In genomic region chr3:46417841-46418611, GRCh38 we compare ENCODE assay signal across 28 cellular contexts. TPM values are rescaled to one million over a fixed set of nuclear protein-coding genes. Genes with fewer than 3 reads are reported as not detected.
DNase-seq lines count a peak whose midpoint lies in the region; ATAC-seq, FAIRE-seq and TF ChIP-seq lines count a peak whose summit lies in the region.
"Had no signal": no experiment of that assay in that cellular context is flagged by ENCODE, and none has a peak within 500 bp of the region (broad histone marks: within the 10 kb centered on the region; RNA-seq: fewer than 3 reads in every experiment).

No MANE protein-coding gene starts in this region.

- H3K4me1 ChIP-seq in GM23338 (ENCODE audit: insufficient read depth), result no peaks in the 10 kb centered on the region
- H3K4me1 ChIP-seq in IMR-90 (ENCODE audit: control insufficient read depth, insufficient read depth, low read length), result no peaks in the 10 kb centered on the region
- peaks cover 6 to 22% of the 10 kb centered on the region in 2 experiments; a peak in 4 of 5 replicates for H3K4me1 ChIP-seq in K562 (replicated peaks in 1 of 2; ENCODE audit: control insufficient read depth in 2 of 2, insufficient read depth in 2 of 2, low read length in 2 of 2)
- H3K4me1 ChIP-seq: BE2C, HAP-1 had no signal

- H3K27ac Mint-ChIP-seq in GM23338 (no peak overlapping the region), MCF 10A (ENCODE audit: low read depth, unreplicated experiment) (no peak overlapping the region)
- H3K27ac Mint-ChIP-seq: IgD-negative memory B cell had no signal

- WGBS in IMR-90 (ENCODE audit: extremely low coverage in 2 of 2, insufficient read length in 1 of 2), 2 experiments, result 91% methylated on average over 4 of the region's 9 CpGs; no CpG with 5 or more reads in 1 of the 2 experiments
- WGBS in K562 (ENCODE audit: insufficient coverage, low coverage, missing lambda C conversion rate), result 50% methylated on average over 9 of the region's 9 CpGs

- TF ChIP-seq CTCF in GM23338 (conservative IDR thresholded peaks at IDR 0.05; ENCODE audit: low read depth in 2 of 2) (no peak), IMR-90 (conservative IDR thresholded peaks at IDR 0.05; ENCODE audit: low read depth, low read length) (no peak), K562 (IDR thresholded peaks at IDR 0.05 in 2 of 3, conservative IDR thresholded peaks at IDR 0.05 in 1 of 3; ENCODE audit: insufficient read depth in 2 of 3, low read depth in 1 of 3, low read length in 3 of 3) (no peak), MCF 10A (IDR thresholded peaks at IDR 0.05; ENCODE audit: unreplicated experiment) (no peak)

- peaks cover 17% of the 10 kb centered on the region; the same call in 2 of the 3 replicates for H3K4me1 Mint-ChIP-seq in GM23338
- peaks cover 8% of the 10 kb centered on the region for H3K4me1 Mint-ChIP-seq in MCF 10A (ENCODE audit: insufficient read depth, unreplicated experiment)
- H3K4me1 Mint-ChIP-seq: IgD-negative memory B cell had no signal

- H3K27me3 ChIP-seq in GM23338 (ENCODE audit: insufficient read depth), result no peaks in the 10 kb centered on the region
- H3K27me3 ChIP-seq in IMR-90 (ENCODE audit: control insufficient read depth, insufficient read depth, low read length), result peaks cover 8% of the 10 kb centered on the region
- H3K27me3 ChIP-seq in K562 (ENCODE audit: control insufficient read depth in 2 of 2, insufficient read depth in 2 of 2, low read length in 2 of 2), result no peaks in the 10 kb centered on the region
- H3K27me3 ChIP-seq: BE2C, MG63, Peyer's patch, SJSA1 had no signal

- no peak overlapping the region for H2BK15ac ChIP-seq in IMR-90 (ENCODE audit: low read depth, low read length)

- H3K4me3 Mint-ChIP-seq in GM23338 (no peak overlapping the region), MCF 10A (ENCODE audit: unreplicated experiment) (no peak overlapping the region)
- H3K4me3 Mint-ChIP-seq: IgD-negative memory B cell had no signal

- no peak overlapping the region for H3K56ac ChIP-seq in IMR-90 (ENCODE audit: extremely low read depth, insufficient read depth, low read length)

- no peak for TF ChIP-seq EP300 in K562 (IDR thresholded peaks at IDR 0.05; ENCODE audit: low read length)

- H3K4ac ChIP-seq in IMR-90 (ENCODE audit: low read depth, low read length), result no peak overlapping the region

- BruUV-seq in IMR-90 (replicated peaks; lab: Mats Ljungman, UMichigan) (no TSS peak), K562 (replicated peaks; lab: Mats Ljungman, UMichigan) (no TSS peak), MCF 10A (replicated peaks; lab: Mats Ljungman, UMichigan) (no TSS peak)

- H3K9me1 ChIP-seq in IMR-90 (ENCODE audit: insufficient read depth, low read length), result no peaks in the 10 kb centered on the region; the same call in 1 of the 2 replicates
- H3K9me1 ChIP-seq in K562 (ENCODE audit: control insufficient read depth, insufficient read depth, low read length), result no peaks in the 10 kb centered on the region

- no peaks in the 10 kb centered on the region for H3K9me3 ChIP-seq in IMR-90 (ENCODE audit: control insufficient read depth, insufficient read depth, low read length)
- H3K9me3 ChIP-seq in K562 (replicated peaks; ENCODE audit: control insufficient read depth, insufficient read depth, low read depth, low read length), result no peaks in the 10 kb centered on the region; the same call in 1 of the 2 replicates
- H3K9me3 ChIP-seq: BE2C, HAP-1, MG63, Peyer's patch, SJSA1 had no signal

- no peaks in the 10 kb centered on the region for H3K36me3 Mint-ChIP-seq in GM23338 (ENCODE audit: low read depth)
- H3K36me3 Mint-ChIP-seq in MCF 10A (ENCODE audit: insufficient read depth, unreplicated experiment), result no peaks in the 10 kb centered on the region
- H3K36me3 Mint-ChIP-seq: IgD-negative memory B cell had no signal

- no peaks in the 10 kb centered on the region for H3K79me2 ChIP-seq in GM23338 (replicated peaks; ENCODE audit: insufficient read depth)
- no peaks in the 10 kb centered on the region for H3K79me2 ChIP-seq in K562 (ENCODE audit: control insufficient read depth, insufficient read depth, low read length)

- ATAC-seq in GM23338, result peak; percentile 82
- ATAC-seq in IMR-90 (ENCODE audit: low read depth), result no peak
- no peak for ATAC-seq in K562
- ATAC-seq in HG03520 (IDR thresholded peaks at IDR 0.05; ENCODE audit: unreplicated experiment), result no peak
- no peak for ATAC-seq in HG02610 (IDR thresholded peaks at IDR 0.05; ENCODE audit: unreplicated experiment)

- no peak overlapping the region for H4K5ac ChIP-seq in IMR-90 (ENCODE audit: low read depth, low read length)

- no peaks in the 10 kb centered on the region for H3K9me2 ChIP-seq in GM23338 (ENCODE audit: insufficient read depth)

- no peak overlapping the region for H2BK20ac ChIP-seq in IMR-90 (ENCODE audit: low read depth, low read length)

- no peak overlapping the region for H4K91ac ChIP-seq in IMR-90 (ENCODE audit: insufficient read depth, low read depth, low read length)

- H2AK9ac ChIP-seq in IMR-90 (replicated peaks; ENCODE audit: low read depth, low read length, poor library complexity), result no peak overlapping the region

- in situ Hi-C loops in IMR-90 (cut with MboI; ENCODE audit: low sequenced_read_pairs), result no loop called here
- in situ Hi-C loops in K562 (cut with MboI), result loop anchor here (25.0 kb wide), 1 partner anchor 1381 kb away; the partner anchor contains the start of gene CLEC3B

- no peak overlapping the region for H2BK5ac ChIP-seq in IMR-90 (ENCODE audit: low read depth, low read length, poor library complexity, severe bottlenecking)

- H3K9ac ChIP-seq in IMR-90 (ENCODE audit: low read depth, low read length), result no peak overlapping the region
- H3K9ac ChIP-seq in K562 (ENCODE audit: insufficient read depth in 1 of 2, low read depth in 2 of 2, low read length in 2 of 2), result no peak overlapping the region

- H2AFZ ChIP-seq in GM23338 (no peak overlapping the region), IMR-90 (replicated peaks; ENCODE audit: low read length, poor library complexity) (no peak overlapping the region), K562 (ENCODE audit: low read depth, low read length) (no peak overlapping the region)

- CTCF ChIA-PET in IMR-90 (lab: Yijun Ruan, JAX), result interaction anchor here (0.8 kb wide), 1 partner anchor 10 kb away, joined by 3 read pairs; no protein-coding TSS in a partner anchor
- CTCF ChIA-PET in K562 (lab: Yijun Ruan, JAX; ENCODE audit: low intra/inter-chr PET ratio), result no interaction called here
- CTCF ChIA-PET in MCF 10A (lab: Yijun Ruan, JAX), result interaction anchor here (1.3 kb wide), 1 partner anchor 25 kb away, joined by 3 read pairs; no protein-coding TSS in a partner anchor

- H3K14ac ChIP-seq in IMR-90 (replicated peaks; ENCODE audit: low read depth, low read length), result no peak overlapping the region

- intact Hi-C loops in IMR-90 (cut with micrococcal nuclease) (no loop called here), K562 (cut with micrococcal nuclease) (no loop called here), MCF 10A (cut with micrococcal nuclease) (no loop called here)

- dilution Hi-C loops in IMR-90 (cut with HindIII; ENCODE audit: low sequenced_read_pairs, unreplicated experiment), result no loop called here

- H3K18ac ChIP-seq in IMR-90 (ENCODE audit: low read depth, low read length), result no peak overlapping the region

- H3K27me3 Mint-ChIP-seq in GM23338 (ENCODE audit: insufficient read depth, low read depth, poor library complexity) (no peaks in the 10 kb centered on the region), MCF 10A (ENCODE audit: insufficient read depth, unreplicated experiment) (no peaks in the 10 kb centered on the region)
- H3K27me3 Mint-ChIP-seq: IgD-negative memory B cell had no signal

- no peak overlapping the region for H3K4me2 ChIP-seq in GM23338
- no peak overlapping the region for H3K4me2 ChIP-seq in IMR-90 (ENCODE audit: low read depth, low read length)
- H3K4me2 ChIP-seq in K562 (ENCODE audit: insufficient read depth, low read length), result no peak overlapping the region

- no peak overlapping the region for H3K23ac ChIP-seq in IMR-90 (ENCODE audit: low read depth, low read length)

- H3K9me3 Mint-ChIP-seq in GM23338 (no peaks in the 10 kb centered on the region), MCF 10A (ENCODE audit: unreplicated experiment) (no peaks in the 10 kb centered on the region)
- H3K9me3 Mint-ChIP-seq: IgD-negative memory B cell had no signal

- H3K36me3 ChIP-seq in GM23338 (ENCODE audit: insufficient read depth) (no peaks in the 10 kb centered on the region), IMR-90 (ENCODE audit: control insufficient read depth, insufficient read depth, low read length) (no peaks in the 10 kb centered on the region), K562 (ENCODE audit: control insufficient read depth, insufficient read depth, low read length) (no peaks in the 10 kb centered on the region)
- H3K36me3 ChIP-seq: BE2C, HAP-1, MG63, Peyer's patch, SJSA1 had no signal

- H4K20me1 ChIP-seq in GM23338 (replicated peaks; ENCODE audit: insufficient read depth), result no peaks in the 10 kb centered on the region
- no peaks in the 10 kb centered on the region for H4K20me1 ChIP-seq in IMR-90 (ENCODE audit: insufficient read depth, low read length)
- H4K20me1 ChIP-seq in K562 (replicated peaks; ENCODE audit: control insufficient read depth, insufficient read depth, low read length), result no peaks in the 10 kb centered on the region

- POLR2A ChIA-PET in IMR-90 (lab: Charles Lee; ENCODE audit: unreplicated experiment) (no interaction called here), K562 (lab: Yijun Ruan, JAX) (interaction anchor here (0.6 to 1.6 kb wide), 2 partner anchors 8 to 10 kb away, joined by 3 to 7 read pairs; partner anchors contain the start of gene CCRL2), MCF 10A (lab: Yijun Ruan, JAX) (no interaction called here)

- H3K27ac ChIP-seq in GM23338 (ENCODE audit: low read depth) (no peak overlapping the region), IMR-90 (ENCODE audit: insufficient read depth, low read length) (no peak overlapping the region), K562 (ENCODE audit: extremely low read depth, low read depth, low read length) (no peak overlapping the region)
- H3K27ac ChIP-seq: Peyer's patch, SJSA1 had no signal

- FAIRE-seq in K562 (lab: Jason Lieb, UNC), result no peak
- FAIRE-seq: D721Med, HTR-8/SVneo had no signal

- DNase-seq in GM23338 (ENCODE audit: low spot score) (peak; percentile 27), IMR-90 (no peak), K562 (ENCODE audit: extremely low read depth in 1 of 4, low spot score in 3 of 4) (no peak), iPS-NIHi11 (ENCODE audit: low spot score) (peak; percentile 26), putamen (ENCODE audit: low spot score) (no peak), MCF 10A (ENCODE audit: unreplicated experiment) (no peak)
- DNase-seq: BE2C, EL, GF-D8, Kasumi-1, MG63, NCI-H1092, NCI-H1436, NCI-H187 treated with DMSO at 0.1 percent for 48 hours, NCI-H2107, NCI-H2227 treated with DMSO at 0.1 percent for 48 hours, NCI-H510A, NCI-H748 treated with DMSO at 0.1 percent for 48 hours, Peyer's patch had no signal

- H2AK5ac ChIP-seq in IMR-90 (ENCODE audit: low read depth, low read length), result no peak overlapping the region

- H3F3A ChIP-seq in GM23338 (replicated peaks; ENCODE audit: low read depth), result no peaks in the 10 kb centered on the region

- H3K4me3 ChIP-seq in GM23338 (no peak overlapping the region), IMR-90 (ENCODE audit: insufficient read depth, low read depth, low read length) (no peak overlapping the region), K562 (no peak overlapping the region)
- H3K4me3 ChIP-seq: HAP-1, MG63, Peyer's patch, SJSA1 had no signal

- TF ChIP-seq POLR2A in IMR-90 (IDR thresholded peaks at IDR 0.05; ENCODE audit: low read depth, low read length) (no peak), K562 (conservative IDR thresholded peaks at IDR 0.05) (no peak)

- no peak for TF ChIP-seq RAD21 in IMR-90 (IDR thresholded peaks at IDR 0.05; ENCODE audit: low read length)
- no peak for TF ChIP-seq RAD21 in K562 (CRISPR knock-in tag; conservative IDR thresholded peaks at IDR 0.05 in 1 of 2, IDR thresholded peaks at IDR 0.05 in 1 of 2)

- H3K79me1 ChIP-seq in IMR-90 (ENCODE audit: low read depth in 1 of 2, low read length in 2 of 2), result no peaks in the 10 kb centered on the region

- H4K8ac ChIP-seq in IMR-90 (ENCODE audit: low read depth in 2 of 2, low read length in 2 of 2), result no peak overlapping the region

- no peak overlapping the region for H2BK120ac ChIP-seq in IMR-90 (ENCODE audit: low read depth, low read length)

RNA-seq across cellular contexts. Expression of gene CCRL2, which starts 11.0 kb away (rescaled TPM):
- not detected in 2 replicates for total RNA-seq in GM23338 (2014; rRNA removed; shearing (Covaris generic))
- polyA plus RNA-seq in GM23338 (2016; fragmentation: Nextera tagmentation; extraction: Ambion mirVana) (not detected in 2 replicates), IMR-90 (2012; rRNA removed) (0.16 and 0.29 TPM in 2 replicates), K562 (2011; rRNA removed) (4.2 and 5.4 TPM in 2 replicates), K562 (2014; fragmentation: Illumina TruSeq; extraction: Trizol) (3.2 and 3.4 TPM in 2 replicates), K562 (2014; fragmentation: Nextera tagmentation; extraction: Ambion mirVana) (1 to 10 TPM; 4.3 to 5.7 TPM), K562 (2014; rRNA removed) (2.2 and 3.5 TPM in 2 replicates)
- total RNA-seq in IMR-90 (2012; rRNA removed) (0.28 and 0.36 TPM in 2 replicates), K562 (2014; rRNA removed) (3.6 and 4.1 TPM in 2 replicates), K562 (2014; rRNA removed; fragmentation: Illumina TruSeq; extraction: Trizol) (3.4 and 4.5 TPM in 2 replicates), K562 (2015; rRNA removed; fragmentation: Illumina TruSeq; extraction: Trizol) (3.1 and 4.0 TPM in 2 replicates), K562 (2021) (3.3 and 3.5 TPM in 2 replicates), MCF 10A (2022) (not detected in 2 replicates)
- polyA plus RNA-seq in IMR-90 (2012; cell fraction: cytosol; rRNA removed), result 0.09 and 0.12 TPM in 2 replicates
- polyA plus RNA-seq in IMR-90 (2012; cell fraction: nucleus; rRNA removed; ENCODE audit: low replicate concordance), result 0.05 and 0.31 TPM in 2 replicates
- 7.7 and 14.6 TPM in 2 replicates for total RNA-seq in K562 (2011; cell fraction: chromatin; rRNA removed; ENCODE audit: low replicate concordance)
- 9.2 and 13.7 TPM in 2 replicates for total RNA-seq in K562 (2011; cell fraction: nucleolus; rRNA removed)
- total RNA-seq in K562 (2011; cell fraction: nucleoplasm; rRNA removed), result 12.1 and 14.7 TPM in 2 replicates
- polyA plus RNA-seq in K562 (2011; cell fraction: cytosol; rRNA removed), result 3.2 and 4.8 TPM in 2 replicates
- 5.8 and 6.6 TPM in 2 replicates for polyA plus RNA-seq in K562 (2011; cell fraction: nucleus; rRNA removed)
- 4.8 and 12.0 TPM in 2 replicates for polyA plus RNA-seq in K562 (2012)
- 5.5 and 6.4 TPM in 2 replicates for polyA minus RNA-seq in K562 (2011; rRNA and poly(A)+ RNA removed)
- polyA minus RNA-seq in K562 (2011; cell fraction: cytosol; rRNA and poly(A)+ RNA removed), result 3.1 TPM in 1 of 2 replicates, not detected in the other
- 11.4 and 11.7 TPM in 2 replicates for polyA minus RNA-seq in K562 (2011; cell fraction: nucleus; rRNA and poly(A)+ RNA removed)
- total RNA-seq: A673 had no signal

RNA-seq across cellular contexts. Expression of gene LTF, which starts 46.7 kb away (rescaled TPM):
- total RNA-seq in GM23338 (2014; rRNA removed; shearing (Covaris generic)), result 1.3 and 3.5 TPM in 2 replicates
- polyA plus RNA-seq in GM23338 (2016; fragmentation: Nextera tagmentation; extraction: Ambion mirVana), result 0.73 and 0.89 TPM in 2 replicates
- not detected in 2 replicates for total RNA-seq in IMR-90 (2012; rRNA removed)
- polyA plus RNA-seq in IMR-90 (2012; rRNA removed), result 0.04 TPM in 1 of 2 replicates, not detected in the other
- not detected in 2 replicates for polyA plus RNA-seq in IMR-90 (2012; cell fraction: cytosol; rRNA removed)
- polyA plus RNA-seq in IMR-90 (2012; cell fraction: nucleus; rRNA removed; ENCODE audit: low replicate concordance), result 0.14 TPM in 1 of 2 replicates, not detected in the other
- total RNA-seq in K562 (2011; cell fraction: chromatin; rRNA removed; ENCODE audit: low replicate concordance), result not detected in 2 replicates
- not detected in 2 replicates for total RNA-seq in K562 (2011; cell fraction: nucleolus; rRNA removed)
- total RNA-seq in K562 (2011; cell fraction: nucleoplasm; rRNA removed), result not detected in 2 replicates
- 0.08 TPM in 1 of 2 replicates, not detected in the other for total RNA-seq in K562 (2014; rRNA removed)
- not detected in 2 replicates for total RNA-seq in K562 (2014; rRNA removed; fragmentation: Illumina TruSeq; extraction: Trizol)
- 0.08 TPM in 1 of 2 replicates, not detected in the other for total RNA-seq in K562 (2015; rRNA removed; fragmentation: Illumina TruSeq; extraction: Trizol)
- total RNA-seq in K562 (2021), result 0.07 and 0.13 TPM in 2 replicates
- not detected in 2 replicates for polyA plus RNA-seq in K562 (2011; rRNA removed)
- polyA plus RNA-seq in K562 (2011; cell fraction: cytosol; rRNA removed), result not detected in 2 replicates
- polyA plus RNA-seq in K562 (2011; cell fraction: nucleus; rRNA removed), result not detected in 2 replicates
- polyA plus RNA-seq in K562 (2012), result 0.53 TPM in 1 of 2 replicates, not detected in the other
- not detected in 2 replicates for polyA plus RNA-seq in K562 (2014; fragmentation: Illumina TruSeq; extraction: Trizol)
- not detected for polyA plus RNA-seq in K562 (2014; fragmentation: Nextera tagmentation; extraction: Ambion mirVana)
- polyA plus RNA-seq in K562 (2014; rRNA removed), result 0.71 TPM in 1 of 2 replicates, not detected in the other
- not detected in 2 replicates for polyA minus RNA-seq in K562 (2011; rRNA and poly(A)+ RNA removed)
- not detected in 2 replicates for polyA minus RNA-seq in K562 (2011; cell fraction: cytosol; rRNA and poly(A)+ RNA removed)
- polyA minus RNA-seq in K562 (2011; cell fraction: nucleus; rRNA and poly(A)+ RNA removed), result not detected in 2 replicates
- not detected in 2 replicates for total RNA-seq in MCF 10A (2022)
- total RNA-seq: A673, OCI-LY7 had no signal
- polyA plus RNA-seq: IgD-negative memory B cell had no signal

RNA-seq across cellular contexts. Expression of gene CCR5, which starts 47.3 kb away (rescaled TPM):
- not detected in 2 replicates for total RNA-seq in GM23338 (2014; rRNA removed; shearing (Covaris generic))
- polyA plus RNA-seq in GM23338 (2016; fragmentation: Nextera tagmentation; extraction: Ambion mirVana), result not detected in 2 replicates
- not detected in 2 replicates for total RNA-seq in IMR-90 (2012; rRNA removed)
- polyA plus RNA-seq in IMR-90 (2012; rRNA removed), result not detected in 2 replicates
- not detected in 2 replicates for polyA plus RNA-seq in IMR-90 (2012; cell fraction: cytosol; rRNA removed)
- polyA plus RNA-seq in IMR-90 (2012; cell fraction: nucleus; rRNA removed; ENCODE audit: low replicate concordance), result not detected in 2 replicates
- total RNA-seq in K562 (2011; cell fraction: chromatin; rRNA removed; ENCODE audit: low replicate concordance), result not detected in 2 replicates
- not detected in 2 replicates for total RNA-seq in K562 (2011; cell fraction: nucleolus; rRNA removed)
- total RNA-seq in K562 (2011; cell fraction: nucleoplasm; rRNA removed), result not detected in 2 replicates
- total RNA-seq in K562 (2014; rRNA removed), result not detected in 2 replicates
- total RNA-seq in K562 (2014; rRNA removed; fragmentation: Illumina TruSeq; extraction: Trizol), result not detected in 2 replicates
- not detected in 2 replicates for total RNA-seq in K562 (2015; rRNA removed; fragmentation: Illumina TruSeq; extraction: Trizol)
- not detected in 2 replicates for total RNA-seq in K562 (2021)
- polyA plus RNA-seq in K562 (2011; rRNA removed), result not detected in 2 replicates
- not detected in 2 replicates for polyA plus RNA-seq in K562 (2011; cell fraction: cytosol; rRNA removed)
- polyA plus RNA-seq in K562 (2011; cell fraction: nucleus; rRNA removed), result not detected in 2 replicates
- not detected in 2 replicates for polyA plus RNA-seq in K562 (2012)
- not detected in 2 replicates for polyA plus RNA-seq in K562 (2014; fragmentation: Illumina TruSeq; extraction: Trizol)
- polyA plus RNA-seq in K562 (2014; fragmentation: Nextera tagmentation; extraction: Ambion mirVana), result not detected
- not detected in 2 replicates for polyA plus RNA-seq in K562 (2014; rRNA removed)
- polyA minus RNA-seq in K562 (2011; rRNA and poly(A)+ RNA removed), result not detected in 2 replicates
- not detected in 2 replicates for polyA minus RNA-seq in K562 (2011; cell fraction: cytosol; rRNA and poly(A)+ RNA removed)
- not detected in 2 replicates for polyA minus RNA-seq in K562 (2011; cell fraction: nucleus; rRNA and poly(A)+ RNA removed)
- not detected in 2 replicates for total RNA-seq in MCF 10A (2022)
- total RNA-seq: A673, OCI-LY7, SJSA1 had no signal
- polyA plus RNA-seq: IgD-negative memory B cell had no signal

Comparison
In these comparisons a context has a peak if more than half of its experiments do, and no peak if none do; other contexts are left out.
1. DNase-seq: peak in GM23338 (single experiment) and iPS-NIHi11 (single experiment); none in IMR-90 (single experiment), K562 (0 of 4), putamen (single experiment) and MCF 10A (single experiment).